In genomic region chr2:88628569-88628939, GRCh38 we compare ENCODE assay signal across 8 cellular contexts. TPM values are rescaled to one million over a fixed set of nuclear protein-coding genes. Genes with fewer than 3 reads are reported as not detected.
DNase-seq lines count a peak whose midpoint lies in the region; TF ChIP-seq lines count a peak whose summit lies in the region.

No MANE protein-coding gene starts in this region.

- in situ Hi-C loops in GM13977 (cut with MboI; ENCODE audit: low pct_unique_long_range_greater_than_20kb, low sequenced_read_pairs, unreplicated experiment) = no loop called here

- no peak overlapping the region for H2AFZ ChIP-seq in hepatocyte

- peak overlapping the region; percentile 75 for H3K4me2 ChIP-seq in hepatocyte

- H3K4me3 ChIP-seq in GM12864 (ENCODE audit: low read depth, low read length) = peak overlapping the region; percentile 72
- H3K4me3 ChIP-seq in SK-N-MC = peak overlapping the region; percentile 99
- peak overlapping the region; percentile 5 for H3K4me3 ChIP-seq in hepatocyte
- H3K4me3 ChIP-seq in skin epidermis = peak overlapping the region in 6 of 7 experiments; percentile 40 to 95 (median 84)

- peaks cover 20% of the 10 kb centered on the region for H3K4me1 ChIP-seq in hepatocyte (ENCODE audit: insufficient read depth)

- WGBS in hepatocyte (ENCODE audit: low lambda C conversion rate, missing lambda C conversion rate) = 95% methylated on average over 8 of the region's 8 CpGs

- H3K27ac ChIP-seq in SK-N-MC (no peak overlapping the region), hepatocyte (peak overlapping the region; percentile 94), skin epidermis (peak overlapping the region; percentile 75 to 99 (median 95))

- no peaks in the 10 kb centered on the region for H3K9me2 ChIP-seq in hepatocyte (replicated peaks; ENCODE audit: insufficient read depth)

- H3K9me3 ChIP-seq in SK-N-MC (ENCODE audit: low read depth, low read length) (no peaks in the 10 kb centered on the region), hepatocyte (ENCODE audit: low read depth) (no peaks in the 10 kb centered on the region)

- H4K20me1 ChIP-seq in hepatocyte (ENCODE audit: insufficient read depth, poor library complexity, severe bottlenecking) = peaks cover 22% of the 10 kb centered on the region

- H3K36me3 ChIP-seq in SK-N-MC (ENCODE audit: insufficient read depth, low read length) = no peaks in the 10 kb centered on the region
- H3K36me3 ChIP-seq in hepatocyte (replicated peaks; ENCODE audit: insufficient read depth, low read depth) = no peaks in the 10 kb centered on the region

- H3K9ac ChIP-seq in SK-N-MC (ENCODE audit: insufficient read length) = no peak overlapping the region

- H3K27me3 ChIP-seq in hepatocyte = no peaks in the 10 kb centered on the region

- DNase-seq in GM12864 (ENCODE audit: low read depth) (no peak), SK-N-MC (ENCODE audit: low read depth, low spot score) (no peak), hepatocyte (ENCODE audit: low spot score) (no peak), NCI-H524 (lab: John Stamatoyannopoulos, UW) (no peak), RPMI8226 (no peak), hepatic stellate cell (ENCODE audit: low spot score) (no peak), GM13977 (ENCODE audit: low spot score) (no peak)

- TF ChIP-seq CTCF in GM12864 (IDR thresholded peaks at IDR 0.05; ENCODE audit: low read depth, low read length, missing control alignments) (no peak), hepatocyte (IDR thresholded peaks at IDR 0.05; ENCODE audit: poor library complexity) (no peak), GM13977 (IDR thresholded peaks at IDR 0.05; ENCODE audit: extremely low read depth, insufficient read depth, missing control alignments) (no peak)

- H3K79me2 ChIP-seq in hepatocyte = peaks cover 33% of the 10 kb centered on the region

RNA-seq across cellular contexts. Expression of gene EIF2AK3, which starts 1.3 kb away (rescaled TPM):
- total RNA-seq in hepatocyte = 38.1 and 41.9 TPM in 2 replicates
- polyA plus RNA-seq in hepatocyte = 19.5 and 21.0 TPM in 2 replicates

Comparison
In these comparisons a context has a peak if more than half of its experiments do, and no peak if none do; other contexts are left out.
1. H3K4me3 ChIP-seq: peak in every context shown above with its lines; median percentile 99 in SK-N-MC; 84 in skin epidermis; 72 in GM12864; 5 in hepatocyte.